ENCODE assay signal across 8 cellular contexts in the genomic region with DNA sequence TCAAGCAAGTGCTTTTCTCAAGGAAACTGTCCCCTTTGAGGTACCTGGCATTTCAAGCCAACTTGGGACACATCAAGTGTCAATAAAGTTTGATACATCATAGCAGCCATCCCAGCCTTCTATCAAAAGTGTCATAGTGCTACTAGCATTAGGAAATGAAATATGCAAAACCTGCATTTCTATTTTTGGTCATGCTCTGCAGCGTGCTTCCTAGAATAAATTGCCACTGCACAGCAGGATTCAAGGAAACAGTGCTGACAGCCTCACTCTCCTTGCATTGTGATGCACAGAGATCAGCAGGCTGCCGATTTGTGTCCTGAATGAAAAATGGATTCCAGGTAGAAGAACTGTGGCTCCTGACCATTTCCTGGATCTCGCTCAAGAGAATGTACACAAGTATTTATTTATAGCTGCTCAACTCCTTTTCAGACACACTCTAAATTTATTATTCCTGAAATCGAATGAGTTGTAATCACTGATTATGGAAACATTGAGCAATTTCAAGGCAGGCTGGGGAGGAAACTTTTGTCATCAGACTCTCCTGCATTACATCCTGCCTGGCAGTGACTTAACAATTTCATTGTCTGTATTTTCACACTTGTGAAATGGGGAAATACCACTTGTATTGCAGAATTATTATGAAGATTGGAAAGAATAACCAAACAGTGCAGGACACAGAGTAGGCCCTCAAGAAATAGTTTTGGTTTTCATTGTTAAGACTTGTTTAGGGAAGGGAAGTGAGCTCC.
DNase-seq lines count a peak whose midpoint lies in the region; ATAC-seq and TF ChIP-seq lines count a peak whose summit lies in the region.

No MANE protein-coding gene starts in this region.

- no peaks in the 10 kb centered on the region for H4K20me1 ChIP-seq in OCI-LY1 (ENCODE audit: insufficient read depth, low read length)

- H3K4me2 ChIP-seq in OCI-LY1 (ENCODE audit: low read length): peak overlapping the region; percentile 27; the same call in 1 of the 2 replicates

- TF ChIP-seq POLR2A in prostate gland (IDR thresholded peaks at IDR 0.05): no peak

- no peak for TF ChIP-seq CTCF in OCI-LY1 (IDR thresholded peaks at IDR 0.05; ENCODE audit: low read length)
- TF ChIP-seq CTCF in epithelial cell of proximal tubule (conservative IDR thresholded peaks at IDR 0.05; ENCODE audit: low read depth, low read length): no peak
- no peak for TF ChIP-seq CTCF in prostate gland (IDR thresholded peaks at IDR 0.05)

- H3K79me2 ChIP-seq in OCI-LY1 (ENCODE audit: insufficient read depth, low read length): no peaks in the 10 kb centered on the region

- peak overlapping the region; percentile 20 for H3K27ac ChIP-seq in OCI-LY1 (ENCODE audit: low read depth, low read length, poor library complexity, severe bottlenecking)
- H3K27ac ChIP-seq in prostate gland: peak overlapping the region in 1 of 2 donors; percentile 30

- H3K4me3 ChIP-seq in OCI-LY1 (ENCODE audit: low read depth, low read length, poor library complexity, severe bottlenecking) (no peak overlapping the region), epithelial cell of proximal tubule (ENCODE audit: low read depth, low read length) (no peak overlapping the region), prostate gland (no peak overlapping the region)

- H3K9me3 ChIP-seq in OCI-LY1 (ENCODE audit: low read length): peaks cover 4% of the 10 kb centered on the region; the same call in 1 of the 2 replicates
- H3K9me3 ChIP-seq in prostate gland: no peaks in the 10 kb centered on the region

- ATAC-seq in HG02884 (IDR thresholded peaks at IDR 0.05; ENCODE audit: unreplicated experiment): no peak

- H3K36me3 ChIP-seq in OCI-LY1 (ENCODE audit: insufficient read depth, low read length) (no peaks in the 10 kb centered on the region; the same call in 1 of the 2 replicates), prostate gland (no peaks in the 10 kb centered on the region)

- H2AFZ ChIP-seq in OCI-LY1 (ENCODE audit: low read length): no peak overlapping the region; the same call in 1 of the 2 replicates

- intact Hi-C loops in prostate gland (cut with DNase I): no loop called here

- no peaks in the 10 kb centered on the region for H3F3A ChIP-seq in OCI-LY1 (ENCODE audit: insufficient read depth, low read length)

- DNase-seq in H4 (ENCODE audit: low spot score) (peak; percentile 46), epithelial cell of proximal tubule (ENCODE audit: low read depth) (peak; percentile 16), renal cortical epithelial cell (ENCODE audit: low read depth) (peak; percentile 70), mesenteric fat pad (ENCODE audit: low spot score) (no peak), NCI-H446 treated with DMSO at 0.1 percent for 48 hours (lab: John Stamatoyannopoulos, UW) (no peak), prostate gland (ENCODE audit: low spot score) (no peak)

- H3K27me3 ChIP-seq in OCI-LY1 (ENCODE audit: insufficient read depth, low read length): no peaks in the 10 kb centered on the region
- H3K27me3 ChIP-seq in prostate gland (replicated peaks; ENCODE audit: insufficient read depth): no peaks in the 10 kb centered on the region

- H3K9ac ChIP-seq in OCI-LY1 (ENCODE audit: low read length): no peak overlapping the region; the same call in 1 of the 2 replicates

- H3K9me2 ChIP-seq in OCI-LY1 (ENCODE audit: low read depth, low read length): no peaks in the 10 kb centered on the region

- H3K4me1 ChIP-seq in OCI-LY1 (ENCODE audit: insufficient read depth, low read length, severe bottlenecking): peaks cover 28% of the 10 kb centered on the region
- H3K4me1 ChIP-seq in prostate gland (replicated peaks): peaks cover 6% of the 10 kb centered on the region

- WGBS in prostate gland: 24% methylated on average over 4 of the region's 4 CpGs

Comparison
In these comparisons a context has a peak if more than half of its experiments do, and no peak if none do; other contexts are left out.
1. DNase-seq: peak in H4 (single experiment), epithelial cell of proximal tubule (single experiment) and renal cortical epithelial cell (single experiment); none in mesenteric fat pad (single experiment), NCI-H446 treated with DMSO at 0.1 percent for 48 hours (single experiment) and prostate gland (single experiment).